In genomic region chr10:124649209-124649608, GRCh38 we compare ENCODE assay signal across 8 cellular contexts.
DNase-seq lines count a peak whose midpoint lies in the region; ATAC-seq and FAIRE-seq lines count a peak whose summit lies in the region.

No MANE protein-coding gene starts in this region.

- peak overlapping the region; percentile 40 for H3K27ac ChIP-seq in duodenal mucosa (ENCODE audit: low read depth, low read length)

- H3K4me1 ChIP-seq in duodenal mucosa (ENCODE audit: control insufficient read depth in 1 of 2, insufficient read depth in 2 of 2, low read length in 2 of 2): peaks cover 74 to 77% of the 10 kb centered on the region in 2 donors

- peaks cover 79 to 99% (median 94%) of the 10 kb centered on the region in 3 donors for H3K4me1 Mint-ChIP-seq in naive B cell

- H3K9ac ChIP-seq in duodenal mucosa (ENCODE audit: low read depth in 1 of 2, low read length in 2 of 2): peak overlapping the region in 1 of 2 donors; percentile 12

- H3K36me3 Mint-ChIP-seq in naive B cell: no peaks in the 10 kb centered on the region

- H3K4me3 ChIP-seq in duodenal mucosa (ENCODE audit: low read depth in 1 of 2, low read length in 2 of 2): no peak overlapping the region

- peak; percentile 25 for DNase-seq in AG08396 (ENCODE audit: low spot score)
- DNase-seq in NCI-H1105 (lab: John Stamatoyannopoulos, UW): peak; percentile 16
- no peak for DNase-seq in naive B cell
- no peak for DNase-seq in frontal cortex (ENCODE audit: low spot score in 2 of 2)
- no peak for DNase-seq in cerebellum (ENCODE audit: low spot score)
- no peak for DNase-seq in ACHN
- DNase-seq in germinal center (ENCODE audit: low spot score): no peak

- H3K9me3 Mint-ChIP-seq in naive B cell: peaks cover 0 to 2% (median 0%) of the 10 kb centered on the region in 7 donors

- H3K27ac Mint-ChIP-seq in naive B cell: peak overlapping the region; percentile 72 to 99 (median 87)

- no peaks in the 10 kb centered on the region for H3K27me3 Mint-ChIP-seq in naive B cell

- in situ Hi-C loops in ACHN (cut with HindIII; ENCODE audit: low pct_ligation_motif_present, low pct_unique_long_range_greater_than_20kb, low sequenced_read_pairs): no loop called here

- H3K27me3 ChIP-seq in duodenal mucosa (ENCODE audit: control insufficient read depth in 1 of 2, insufficient read depth in 2 of 2, low read length in 2 of 2): no peaks in the 10 kb centered on the region

- peak overlapping the region; percentile 28 to 90 (median 86) for H3K4me3 Mint-ChIP-seq in naive B cell

- peaks cover 0 to 10% of the 10 kb centered on the region in 2 donors for H3K36me3 ChIP-seq in duodenal mucosa (ENCODE audit: control insufficient read depth in 1 of 2, insufficient read depth in 2 of 2, low read length in 2 of 2)

- no peak for FAIRE-seq in frontal cortex (lab: Jason Lieb, UNC)

- no peak for ATAC-seq in naive B cell (ENCODE audit: low read depth in 2 of 2)

- no peaks in the 10 kb centered on the region for H3K9me3 ChIP-seq in duodenal mucosa (ENCODE audit: control insufficient read depth in 1 of 2, low read length in 2 of 2)

Comparison
In these comparisons a context has a peak if more than half of its experiments do, and no peak if none do; other contexts are left out.
1. DNase-seq: peak in AG08396 (single experiment) and NCI-H1105 (single experiment); none in naive B cell (single experiment), frontal cortex (0 of 2), cerebellum (single experiment), ACHN (single experiment) and germinal center (single experiment).